In the genomic region with DNA sequence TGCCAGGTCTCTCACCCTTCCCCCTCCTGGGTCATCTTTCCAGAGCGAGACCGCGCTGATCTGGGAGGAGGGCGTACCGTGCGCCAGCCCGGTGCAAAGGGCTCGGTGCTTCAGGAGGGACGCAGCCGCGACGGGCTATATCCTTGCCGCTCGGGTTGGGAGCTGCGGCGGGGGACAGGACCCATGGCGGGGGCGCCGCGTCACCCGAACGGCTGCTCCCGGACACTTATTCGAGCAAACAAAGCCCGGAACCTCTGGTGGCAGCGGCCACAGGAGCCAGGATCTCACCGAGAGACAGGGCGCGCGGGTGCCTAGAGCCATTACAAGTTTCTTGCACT, we compare ENCODE assay signal across 8 cellular contexts. TPM values are rescaled to one million over a fixed set of nuclear protein-coding genes. Genes with fewer than 3 reads are reported as not detected.
DNase-seq lines count a peak whose midpoint lies in the region; ATAC-seq and TF ChIP-seq lines count a peak whose summit lies in the region.

No MANE protein-coding gene starts in this region.

- H3K36me3 Mint-ChIP-seq in T-helper 1 cell treated with Interleukin-12 subunit alpha and Interleukin-12 subunit beta and Interleukin-4 antibody, amounts not matched to agents 30 μg/mL and 1 μg/mL, for 36 hours (ENCODE audit: low read depth) = no peaks in the 10 kb centered on the region
- H3K36me3 Mint-ChIP-seq in progenitor cell of endocrine pancreas (ENCODE audit: insufficient read depth) = no peaks in the 10 kb centered on the region

- peaks cover 80% of the 10 kb centered on the region for H3K27me3 Mint-ChIP-seq in T-helper 1 cell treated with Interleukin-12 subunit alpha and Interleukin-12 subunit beta and Interleukin-4 antibody, amounts not matched to agents 30 μg/mL and 1 μg/mL, for 36 hours (ENCODE audit: low read depth)
- H3K27me3 Mint-ChIP-seq in progenitor cell of endocrine pancreas = peaks cover 4% of the 10 kb centered on the region

- peaks cover 0 to 43% (median 23%) of the 10 kb centered on the region in 12 donors for H3K4me1 ChIP-seq in heart left ventricle

- no peaks in the 10 kb centered on the region for H3K36me3 ChIP-seq in heart left ventricle

- no peak for DNase-seq in T-helper 1 cell
- peak in 4 of 5 donors; percentile 22 to 40 (median 32) for DNase-seq in heart left ventricle
- DNase-seq in progenitor cell of endocrine pancreas (ENCODE audit: low spot score, unreplicated experiment) = peak; percentile 27
- no peak for DNase-seq in EL

- no peak overlapping the region for H3K27ac Mint-ChIP-seq in T-helper 1 cell treated with Interleukin-12 subunit alpha and Interleukin-12 subunit beta and Interleukin-4 antibody, amounts not matched to agents 30 μg/mL and 1 μg/mL, for 36 hours
- H3K27ac Mint-ChIP-seq in progenitor cell of endocrine pancreas = peak overlapping the region; percentile 98

- peaks cover 19% of the 10 kb centered on the region for H3K4me1 Mint-ChIP-seq in T-helper 1 cell treated with Interleukin-12 subunit alpha and Interleukin-12 subunit beta and Interleukin-4 antibody, amounts not matched to agents 30 μg/mL and 1 μg/mL, for 36 hours (ENCODE audit: low read depth)
- H3K4me1 Mint-ChIP-seq in progenitor cell of endocrine pancreas (ENCODE audit: low read depth) = peaks cover 29% of the 10 kb centered on the region

- peak overlapping the region; percentile 38 to 85 (median 80) for H3K27ac ChIP-seq in heart left ventricle

- peaks cover 0 to 72% (median 6%) of the 10 kb centered on the region in 9 donors for H3K27me3 ChIP-seq in heart left ventricle

- TF ChIP-seq CTCF in WI38 (IDR thresholded peaks at IDR 0.05; ENCODE audit: low read depth, low read length) = no peak
- no peak for TF ChIP-seq CTCF in heart left ventricle (IDR thresholded peaks at IDR 0.05)
- TF ChIP-seq CTCF in progenitor cell of endocrine pancreas (IDR thresholded peaks at IDR 0.05; ENCODE audit: unreplicated experiment) = no peak

- no peak for TF ChIP-seq POLR2A in heart left ventricle (IDR thresholded peaks at IDR 0.05)

- H3K4me3 ChIP-seq in WI38 (ENCODE audit: low read depth, low read length) (peak overlapping the region; percentile 58), heart left ventricle (peak overlapping the region; percentile 42 to 84 (median 68))

- no peaks in the 10 kb centered on the region for H3K9me3 ChIP-seq in heart left ventricle

- intact Hi-C loops in heart left ventricle (cut with DNase I) = loop anchor here in 8 of 10 donors (1.0 to 10.0 kb wide), 7 partner anchors 171 to 438 kb away; no protein-coding TSS in a partner anchor

- H3K4me3 Mint-ChIP-seq in T-helper 1 cell treated with Interleukin-12 subunit alpha and Interleukin-12 subunit beta and Interleukin-4 antibody, amounts not matched to agents 30 μg/mL and 1 μg/mL, for 36 hours = peak overlapping the region; percentile 26
- peak overlapping the region; percentile 99 for H3K4me3 Mint-ChIP-seq in progenitor cell of endocrine pancreas (ENCODE audit: low read depth)

- no peaks in the 10 kb centered on the region for H3K9me3 Mint-ChIP-seq in T-helper 1 cell treated with Interleukin-12 subunit alpha and Interleukin-12 subunit beta and Interleukin-4 antibody, amounts not matched to agents 30 μg/mL and 1 μg/mL, for 36 hours
- no peaks in the 10 kb centered on the region for H3K9me3 Mint-ChIP-seq in progenitor cell of endocrine pancreas (ENCODE audit: low read depth)

- ATAC-seq in heart left ventricle = peak in 3 of 4 donors; percentile 2 to 5 (median 3)
- ATAC-seq in GM21390 (IDR thresholded peaks at IDR 0.05; ENCODE audit: unreplicated experiment) = no peak
- ATAC-seq in GM18861 (IDR thresholded peaks at IDR 0.05; ENCODE audit: unreplicated experiment) = no peak

- WGBS in heart left ventricle, 4 donors = 1% methylated on average over 18 to 30 of the region's 30 CpGs

RNA-seq across cellular contexts. Expression of a gene that starts 1.4 kb away (rescaled TPM):
- total RNA-seq in heart left ventricle (10 to 100 TPM in 1 of 9 donors, 1 to 10 TPM in 8; 4.2 to 12.7 (median 7.2) TPM), progenitor cell of endocrine pancreas (89.9 and 105 TPM in 2 replicates)
- 1 to 10 TPM; 2.2 to 2.9 TPM for polyA plus RNA-seq in heart left ventricle

Comparison
In these comparisons a context has a peak if more than half of its experiments do, and no peak if none do; other contexts are left out.
1. DNase-seq: peak in heart left ventricle (4 of 5) and progenitor cell of endocrine pancreas (single experiment); none in T-helper 1 cell (0 of 5) and EL (single experiment).
2. ATAC-seq: peak in heart left ventricle (3 of 4); none in GM21390 (single experiment) and GM18861 (single experiment).